Comparison of ENCODE assay signal across 20 cellular contexts in genomic region chr4:101326586-101326985, GRCh38.
"Had no signal": no experiment of that assay in that cellular context is flagged by ENCODE, and none has a peak within 500 bp of the region (broad histone marks: within the 10 kb centered on the region; RNA-seq: fewer than 3 reads in every experiment).

No MANE protein-coding gene starts in this region.

- H3K9me3 Mint-ChIP-seq: activated CD4-positive, alpha-beta T cell treated with anti-CD3 and anti-CD28 coated beads, Interleukin-2, amount 10 ng/mL, durations not matched to agents 7 days and 5 days; activated naive CD4-positive, alpha-beta T cell treated with anti-CD3 and anti-CD28 coated beads, Interleukin-2, amount 50 U/mL, for 24 hours; activated T-helper 2 cell treated with anti-CD3 and anti-CD28 coated beads, Interferon-gamma antibody, Interleukin-2, Interleukin-4, amounts not matched to agents 10 μg/mL and 5 μg/mL and 100 μg/mL, durations not matched to agents 14 hours and 24 hours and 36 hours; dendritic cell treated with granulocyte-macrophage colony-stimulating factor and Interleukin-4, amounts not matched to agents 40 ng/mL and 50 ng/mL, for 4 days; naive thymus-derived CD8-positive, alpha-beta T cell; T-cell had no signal

- ATAC-seq: body of pancreas; left cardiac atrium; naive thymus-derived CD8-positive, alpha-beta T cell; right lobe of liver; T-cell had no signal

- H3K4me3 ChIP-seq: body of pancreas, lung, prostate gland, right lobe of liver, spleen had no signal

- H3K27ac Mint-ChIP-seq: activated CD4-positive, alpha-beta T cell treated with anti-CD3 and anti-CD28 coated beads, Interleukin-2, amount 10 ng/mL, durations not matched to agents 7 days and 5 days; activated naive CD4-positive, alpha-beta T cell treated with anti-CD3 and anti-CD28 coated beads, Interleukin-2, amount 50 U/mL, for 24 hours; activated T-helper 2 cell treated with anti-CD3 and anti-CD28 coated beads, Interferon-gamma antibody, Interleukin-2, Interleukin-4, amounts not matched to agents 10 μg/mL and 5 μg/mL and 100 μg/mL, durations not matched to agents 14 hours and 24 hours and 36 hours; dendritic cell treated with granulocyte-macrophage colony-stimulating factor and Interleukin-4, amounts not matched to agents 40 ng/mL and 50 ng/mL, for 4 days had no signal

- H3K4me1 ChIP-seq: body of pancreas, prostate gland, right lobe of liver had no signal

- DNase-seq: activated CD4-positive, alpha-beta T cell treated with anti-CD3 and anti-CD28 coated beads, Interleukin-2, amount 10 ng/mL, durations not matched to agents 7 days and 5 days; activated CD4-positive, CD25-positive, alpha-beta regulatory T cell; body of pancreas; central memory CD4-positive, alpha-beta T cell; erythroblast; left cardiac atrium; naive thymus-derived CD8-positive, alpha-beta T cell; occipital lobe; right lobe of liver; spleen; stimulated activated CD4-positive, alpha-beta T cell treated with anti-CD3 and anti-CD28 coated beads, Interleukin-1b, Interleukin-23, amount 100 ng/mL, for 48 hours; stimulated activated naive B cell treated with anti-CD40 and anti-IgM and Interleukin-4, amounts not matched to agents 10 μg/mL and 1 μg/mL and 100 μg/mL, for 72 hours; substantia nigra; T-cell; trophoblast cell had no signal

- H3K27me3 ChIP-seq: body of pancreas, right lobe of liver, spleen had no signal

- H3K36me3 Mint-ChIP-seq: stimulated activated naive B cell treated with anti-CD40 and anti-IgM and Interleukin-4, amounts not matched to agents 10 μg/mL and 1 μg/mL and 100 μg/mL, for 72 hours had no signal

- H3K36me3 ChIP-seq: prostate gland, right lobe of liver, spleen had no signal

- H3K27ac ChIP-seq: body of pancreas, prostate gland, right lobe of liver, spleen had no signal

- H3K4me3 Mint-ChIP-seq: activated CD4-positive, alpha-beta T cell treated with anti-CD3 and anti-CD28 coated beads, Interleukin-2, amount 10 ng/mL, durations not matched to agents 7 days and 5 days; activated naive CD4-positive, alpha-beta T cell treated with anti-CD3 and anti-CD28 coated beads, Interleukin-2, amount 50 U/mL, for 24 hours; dendritic cell treated with granulocyte-macrophage colony-stimulating factor and Interleukin-4, amounts not matched to agents 40 ng/mL and 50 ng/mL, for 4 days; stimulated activated naive B cell treated with anti-CD40 and anti-IgM and Interleukin-4, amounts not matched to agents 10 μg/mL and 1 μg/mL and 100 μg/mL, for 72 hours had no signal

- H3K27me3 Mint-ChIP-seq: dendritic cell treated with granulocyte-macrophage colony-stimulating factor and Interleukin-4, amounts not matched to agents 40 ng/mL and 50 ng/mL, for 4 days; stimulated activated naive B cell treated with anti-CD40 and anti-IgM and Interleukin-4, amounts not matched to agents 10 μg/mL and 1 μg/mL and 100 μg/mL, for 72 hours had no signal
